Comparison of ENCODE assay signal across 21 cellular contexts in the genomic region with DNA sequence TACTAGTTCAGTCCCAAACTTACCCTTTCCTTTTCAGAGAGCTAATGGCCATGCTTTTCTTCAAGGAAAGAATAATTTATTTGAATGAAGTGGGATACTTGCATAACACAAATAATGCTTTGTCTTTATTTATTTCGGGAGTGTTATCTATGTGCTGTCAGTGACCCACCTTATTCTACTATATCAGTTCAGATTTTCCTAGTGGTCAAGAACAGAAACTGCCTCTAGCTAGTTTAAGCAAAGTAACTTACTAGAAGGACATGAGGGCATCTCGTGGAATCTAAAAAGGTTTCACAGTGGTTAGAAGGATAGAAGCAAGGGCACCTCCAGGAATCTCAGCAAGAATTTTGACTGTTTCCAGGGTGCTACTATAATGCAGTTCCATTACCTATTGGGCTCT. TPM values are rescaled to one million over a fixed set of nuclear protein-coding genes. Genes with fewer than 3 reads are reported as not detected.
DNase-seq lines count a peak whose midpoint lies in the region; ATAC-seq, FAIRE-seq and TF ChIP-seq lines count a peak whose summit lies in the region.
"Had no signal": no experiment of that assay in that cellular context is flagged by ENCODE, and none has a peak within 500 bp of the region (broad histone marks: within the 10 kb centered on the region; RNA-seq: fewer than 3 reads in every experiment).

No MANE protein-coding gene starts in this region.

- CTCF ChIA-PET in HepG2 (lab: Yijun Ruan, JAX; ENCODE audit: low intra/inter-chr PET ratio, low total read pairs) = no interaction called here

- peaks cover 4% of the 10 kb centered on the region for H3K27me3 Mint-ChIP-seq in nephron (ENCODE audit: low read depth)
- H3K27me3 Mint-ChIP-seq: activated CD4-positive, alpha-beta T cell treated with anti-CD3 and anti-CD28 coated beads, Interleukin-2, amount 10 ng/mL, durations not matched to agents 7 days and 5 days; activated naive CD4-positive, alpha-beta T cell treated with anti-CD3 and anti-CD28 coated beads, Interleukin-2, amount 10 ng/mL, durations not matched to agents 7 days and 5 days had no signal

- no TSS peak for BruUV-seq in HepG2 (replicated peaks; lab: Mats Ljungman, UMichigan)

- no peak overlapping the region for H3K4me3 ChIP-seq in GM12864 (ENCODE audit: low read depth, low read length)
- no peak overlapping the region for H3K4me3 ChIP-seq in bronchial epithelial cell (ENCODE audit: low read depth, low read length)
- H3K4me3 ChIP-seq in HepG2 (replicated peaks in 1 of 3; ENCODE audit: insufficient read depth in 1 of 3, low read depth in 2 of 3, low read length in 3 of 3) = no peak overlapping the region
- H3K4me3 ChIP-seq: ascending aorta, BLaER1, coronary artery, lower lobe of right lung had no signal

- intact Hi-C loops in HepG2 (cut with micrococcal nuclease; ENCODE audit: unreplicated experiment) = no loop called here

- no peak for TF ChIP-seq EP300 in HepG2 (IDR thresholded peaks at IDR 0.05; ENCODE audit: low read depth in 2 of 2, low read length in 2 of 2)
- no peak for TF ChIP-seq EP300 in HepG2 (CRISPR knock-in tag; IDR thresholded peaks at IDR 0.05; ENCODE audit: borderline replicate concordance)

- no peak overlapping the region for H2AFZ ChIP-seq in HepG2 (ENCODE audit: low read length)

- no peak for TF ChIP-seq POLR2A in HepG2 (IDR thresholded peaks at IDR 0.05; ENCODE audit: insufficient read depth in 1 of 2, low read depth in 2 of 2, low read length in 2 of 2)

- no peak for DNase-seq in GM12864 (ENCODE audit: low read depth)
- DNase-seq in HuH-7 (ENCODE audit: low spot score) = peak; percentile 18
- no peak for DNase-seq in bronchial epithelial cell (ENCODE audit: low read depth)
- no peak for DNase-seq in foreskin melanocyte
- DNase-seq in HepG2 (ENCODE audit: low spot score) = no peak
- DNase-seq in NCI-H748 treated with DMSO at 0.1 percent for 48 hours (lab: John Stamatoyannopoulos, UW) = no peak
- DNase-seq in substantia nigra (lab: John Stamatoyannopoulos, UW) = no peak
- DNase-seq: activated CD4-positive, alpha-beta T cell treated with anti-CD3 and anti-CD28 coated beads, Interleukin-2, amount 10 ng/mL, durations not matched to agents 7 days and 5 days; activated naive CD4-positive, alpha-beta T cell treated with anti-CD3 and anti-CD28 coated beads, Interleukin-2, amount 10 ng/mL, durations not matched to agents 7 days and 5 days; IMR-90; lower lobe of right lung; NCI-H1048; NCI-H2081 treated with DMSO at 0.1 percent for 48 hours; NCI-H526; stimulated activated CD4-positive, alpha-beta T cell treated with anti-CD3 and anti-CD28 coated beads, Interleukin-4, amount 100 ng/mL, for 24 hours had no signal

- no peak overlapping the region for H3K4me2 ChIP-seq in HepG2 (ENCODE audit: low read depth, low read length)
- H3K4me2 ChIP-seq: BLaER1 had no signal

- H3K27ac ChIP-seq in HepG2 (ENCODE audit: extremely low read length, insufficient read depth, low read length) (no peak overlapping the region), substantia nigra (ENCODE audit: low read depth, low read length, poor library complexity, severe bottlenecking) (no peak overlapping the region)
- H3K27ac ChIP-seq: ascending aorta, BLaER1, coronary artery, epithelial cell of prostate, lower lobe of right lung had no signal

- POLR2A ChIA-PET in HepG2 (lab: Yijun Ruan, JAX) = interaction anchor here (1.0 to 2.1 kb wide), 2 partner anchors 26 to 31 kb away, joined by 3 to 10 read pairs; partner anchors contain the start of genes POGLUT1 and TMEM39A

- no peaks in the 10 kb centered on the region for H3K36me3 ChIP-seq in bronchial epithelial cell (ENCODE audit: control insufficient read depth, insufficient read depth, low read length)
- H3K36me3 ChIP-seq in HepG2 (replicated peaks in 1 of 2; ENCODE audit: control insufficient read depth in 1 of 2, insufficient read depth in 2 of 2, low read length in 2 of 2) = peaks cover 0 to 7% of the 10 kb centered on the region in 2 experiments; a peak in 1 of 5 replicates
- H3K36me3 ChIP-seq: ascending aorta had no signal

- FAIRE-seq in bronchial epithelial cell (lab: Jason Lieb, UNC) = no peak
- FAIRE-seq in HepG2 (lab: Jason Lieb, UNC) = no peak

- no peak overlapping the region for H3K9ac ChIP-seq in HepG2 (ENCODE audit: insufficient read depth, low read depth, low read length)
- H3K9ac ChIP-seq: BLaER1 had no signal

- peaks cover 14% of the 10 kb centered on the region for H3K4me1 ChIP-seq in HepG2 (ENCODE audit: insufficient read depth, low read length)

- ATAC-seq in HepG2 = no peak
- ATAC-seq: lower lobe of right lung, Panc1 had no signal

- H3K27ac Mint-ChIP-seq in nephron = peak overlapping the region in 1 of 3 experiments; percentile 41
- H3K27ac Mint-ChIP-seq: activated CD4-positive, alpha-beta T cell treated with anti-CD3 and anti-CD28 coated beads, Interleukin-2, amount 10 ng/mL, durations not matched to agents 7 days and 5 days; activated naive CD4-positive, alpha-beta T cell treated with anti-CD3 and anti-CD28 coated beads, Interleukin-2, amount 10 ng/mL, durations not matched to agents 7 days and 5 days had no signal

- peaks cover 19% of the 10 kb centered on the region for H3K79me2 ChIP-seq in HepG2 (ENCODE audit: insufficient read depth, low read length)

- H3K27me3 ChIP-seq in bronchial epithelial cell (ENCODE audit: control insufficient read depth, insufficient read depth, low read length) = no peaks in the 10 kb centered on the region
- no peaks in the 10 kb centered on the region; a peak in 1 of 5 replicates for H3K27me3 ChIP-seq in HepG2 (ENCODE audit: control insufficient read depth in 1 of 2, insufficient read depth in 2 of 2, low read length in 2 of 2)
- H3K27me3 ChIP-seq: ascending aorta, BLaER1 had no signal

- H3K9me3 Mint-ChIP-seq in nephron = no peaks in the 10 kb centered on the region
- H3K9me3 Mint-ChIP-seq: activated CD4-positive, alpha-beta T cell treated with anti-CD3 and anti-CD28 coated beads, Interleukin-2, amount 10 ng/mL, durations not matched to agents 7 days and 5 days; activated naive CD4-positive, alpha-beta T cell treated with anti-CD3 and anti-CD28 coated beads, Interleukin-2, amount 10 ng/mL, durations not matched to agents 7 days and 5 days had no signal

- H3K9me3 ChIP-seq in HepG2 (ENCODE audit: low read length) = no peaks in the 10 kb centered on the region
- H3K9me3 ChIP-seq: ascending aorta, BLaER1, lower lobe of right lung had no signal

- TF ChIP-seq CTCF in GM12864 (IDR thresholded peaks at IDR 0.05; ENCODE audit: low read depth, low read length, missing control alignments) = peak; percentile 20
- peak; percentile 6 for TF ChIP-seq CTCF in bronchial epithelial cell (IDR thresholded peaks at IDR 0.05; ENCODE audit: insufficient read depth, low read length, severe bottlenecking)
- no peak for TF ChIP-seq CTCF in nephron (IDR thresholded peaks at IDR 0.05; ENCODE audit: unreplicated experiment in 3 of 3)
- TF ChIP-seq CTCF in HepG2 (CRISPR knock-in tag; IDR thresholded peaks at IDR 0.05) = no peak

- no peaks in the 10 kb centered on the region for H4K20me1 ChIP-seq in HepG2 (ENCODE audit: insufficient read depth, low read length)
- H4K20me1 ChIP-seq: BLaER1 had no signal

- in situ Hi-C loops in HepG2 (cut with HindIII; ENCODE audit: extremely low pct_ligation_motif_present, low pct_unique_long_range_greater_than_20kb) = no loop called here

- TF ChIP-seq RAD21 in HepG2 (CRISPR knock-in tag; IDR thresholded peaks at IDR 0.05) = no peak

- H3K4me1 Mint-ChIP-seq in nephron = peaks cover 8% of the 10 kb centered on the region

- H3K36me3 Mint-ChIP-seq in nephron (ENCODE audit: low read depth) = peaks cover 11% of the 10 kb centered on the region

- H3K4me3 Mint-ChIP-seq in nephron = peak overlapping the region; percentile 17 to 72 (median 44)
- H3K4me3 Mint-ChIP-seq: activated CD4-positive, alpha-beta T cell treated with anti-CD3 and anti-CD28 coated beads, Interleukin-2, amount 10 ng/mL, durations not matched to agents 7 days and 5 days; activated naive CD4-positive, alpha-beta T cell treated with anti-CD3 and anti-CD28 coated beads, Interleukin-2, amount 10 ng/mL, durations not matched to agents 7 days and 5 days had no signal

- 75% methylated on average over 2 of the region's 2 CpGs for WGBS in HepG2 (ENCODE audit: low lambda C conversion rate)

RNA-seq across cellular contexts. Expression of gene TIMMDC1, which starts 3.8 kb away (rescaled TPM):
- 52.7 and 59.3 TPM in 2 replicates for total RNA-seq in bronchial epithelial cell
- 77.8 and 78.2 TPM in 2 replicates for total RNA-seq in HepG2 (2016; rRNA removed; fragmentation: Illumina TruSeq; extraction: Trizol)
- total RNA-seq in HepG2 (2016; cell fraction: cytosol; rRNA removed; fragmentation: Illumina TruSeq; extraction: Trizol; ENCODE audit: low read depth) = 22.6 and 30.9 TPM in 2 replicates
- 79.0 and 81.0 TPM in 2 replicates for total RNA-seq in HepG2 (2016; cell fraction: insoluble cytoplasmic fraction; rRNA removed; fragmentation: Illumina TruSeq; extraction: Trizol)
- total RNA-seq in HepG2 (2016; cell fraction: membrane; rRNA removed; fragmentation: Illumina TruSeq; extraction: Trizol) = 54.0 and 62.0 TPM in 2 replicates
- total RNA-seq in HepG2 (2016; cell fraction: nucleus; rRNA removed; fragmentation: Illumina TruSeq; extraction: Trizol) = 45.2 and 47.9 TPM in 2 replicates
- 41.9 and 50.0 TPM in 2 replicates for polyA plus RNA-seq in HepG2 (2011; rRNA removed)
- 40.2 and 43.5 TPM in 2 replicates for polyA plus RNA-seq in HepG2 (2011; cell fraction: cytosol; rRNA removed)
- 46.3 and 51.0 TPM in 2 replicates for polyA plus RNA-seq in HepG2 (2011; cell fraction: nucleus; rRNA removed)
- 37.3 and 63.6 TPM in 2 replicates for polyA plus RNA-seq in HepG2 (2012)
- polyA plus RNA-seq in HepG2 (2016; cell fraction: cytosol; fragmentation: Illumina TruSeq; extraction: Trizol; ENCODE audit: low read depth) = 30.9 and 42.2 TPM in 2 replicates
- 74.7 and 81.2 TPM in 2 replicates for polyA plus RNA-seq in HepG2 (2016; cell fraction: insoluble cytoplasmic fraction; fragmentation: Illumina TruSeq; extraction: Trizol; ENCODE audit: low read depth)
- 45.4 and 51.3 TPM in 2 replicates for polyA plus RNA-seq in HepG2 (2016; cell fraction: membrane; fragmentation: Illumina TruSeq; extraction: Trizol; ENCODE audit: low read depth)
- polyA plus RNA-seq in HepG2 (2016; cell fraction: nucleus; fragmentation: Illumina TruSeq; extraction: Trizol; ENCODE audit: insufficient read depth, low read depth) = 89.5 and 98.9 TPM in 2 replicates
- polyA minus RNA-seq in HepG2 (2011; rRNA and poly(A)+ RNA removed; ENCODE audit: low replicate concordance) = 49.3 and 54.0 TPM in 2 replicates
- 21.8 and 22.8 TPM in 2 replicates for polyA minus RNA-seq in HepG2 (2011; cell fraction: cytosol; rRNA and poly(A)+ RNA removed)
- polyA minus RNA-seq in HepG2 (2011; cell fraction: nucleus; rRNA and poly(A)+ RNA removed) = 29.0 and 29.6 TPM in 2 replicates

RNA-seq across cellular contexts. Expression of gene POGLUT1, which starts 25.8 kb away (rescaled TPM):
- total RNA-seq in bronchial epithelial cell (9.0 and 16.6 TPM in 2 replicates), HepG2 (2016; rRNA removed; fragmentation: Illumina TruSeq; extraction: Trizol) (14.2 and 22.9 TPM in 2 replicates)
- 4.3 and 4.4 TPM in 2 replicates for total RNA-seq in HepG2 (2016; cell fraction: cytosol; rRNA removed; fragmentation: Illumina TruSeq; extraction: Trizol; ENCODE audit: low read depth)
- total RNA-seq in HepG2 (2016; cell fraction: insoluble cytoplasmic fraction; rRNA removed; fragmentation: Illumina TruSeq; extraction: Trizol) = 13.2 and 23.1 TPM in 2 replicates
- 7.0 and 8.7 TPM in 2 replicates for total RNA-seq in HepG2 (2016; cell fraction: membrane; rRNA removed; fragmentation: Illumina TruSeq; extraction: Trizol)
- total RNA-seq in HepG2 (2016; cell fraction: nucleus; rRNA removed; fragmentation: Illumina TruSeq; extraction: Trizol) = 31.6 and 36.9 TPM in 2 replicates
- 12.9 and 15.3 TPM in 2 replicates for polyA plus RNA-seq in HepG2 (2011; rRNA removed)
- polyA plus RNA-seq in HepG2 (2011; cell fraction: cytosol; rRNA removed) = 5.0 and 9.4 TPM in 2 replicates
- 11.8 and 15.2 TPM in 2 replicates for polyA plus RNA-seq in HepG2 (2011; cell fraction: nucleus; rRNA removed)
- 10.8 and 13.8 TPM in 2 replicates for polyA plus RNA-seq in HepG2 (2012)
- 1.1 and 1.2 TPM in 2 replicates for polyA plus RNA-seq in HepG2 (2016; cell fraction: cytosol; fragmentation: Illumina TruSeq; extraction: Trizol; ENCODE audit: low read depth)
- 8.9 and 10.3 TPM in 2 replicates for polyA plus RNA-seq in HepG2 (2016; cell fraction: insoluble cytoplasmic fraction; fragmentation: Illumina TruSeq; extraction: Trizol; ENCODE audit: low read depth)
- polyA plus RNA-seq in HepG2 (2016; cell fraction: membrane; fragmentation: Illumina TruSeq; extraction: Trizol; ENCODE audit: low read depth) = 2.7 TPM in 2 replicates
- polyA plus RNA-seq in HepG2 (2016; cell fraction: nucleus; fragmentation: Illumina TruSeq; extraction: Trizol; ENCODE audit: insufficient read depth, low read depth) = 46.4 and 46.8 TPM in 2 replicates
- 13.9 and 23.0 TPM in 2 replicates for polyA minus RNA-seq in HepG2 (2011; rRNA and poly(A)+ RNA removed; ENCODE audit: low replicate concordance)
- polyA minus RNA-seq in HepG2 (2011; cell fraction: cytosol; rRNA and poly(A)+ RNA removed) = 9.5 and 12.0 TPM in 2 replicates
- polyA minus RNA-seq in HepG2 (2011; cell fraction: nucleus; rRNA and poly(A)+ RNA removed) = 25.5 and 34.2 TPM in 2 replicates

RNA-seq across cellular contexts. Expression of gene TMEM39A, which starts 31.2 kb away (rescaled TPM):
- 43.7 and 51.3 TPM in 2 replicates for total RNA-seq in bronchial epithelial cell
- 32.9 and 55.8 TPM in 2 replicates for total RNA-seq in HepG2 (2016; rRNA removed; fragmentation: Illumina TruSeq; extraction: Trizol)
- 8.2 and 8.7 TPM in 2 replicates for total RNA-seq in HepG2 (2016; cell fraction: cytosol; rRNA removed; fragmentation: Illumina TruSeq; extraction: Trizol; ENCODE audit: low read depth)
- total RNA-seq in HepG2 (2016; cell fraction: insoluble cytoplasmic fraction; rRNA removed; fragmentation: Illumina TruSeq; extraction: Trizol) = 38.1 and 61.6 TPM in 2 replicates
- 24.4 and 26.5 TPM in 2 replicates for total RNA-seq in HepG2 (2016; cell fraction: membrane; rRNA removed; fragmentation: Illumina TruSeq; extraction: Trizol)
- 75.1 and 80.5 TPM in 2 replicates for total RNA-seq in HepG2 (2016; cell fraction: nucleus; rRNA removed; fragmentation: Illumina TruSeq; extraction: Trizol)
- polyA plus RNA-seq in HepG2 (2011; rRNA removed) = 56.8 and 64.9 TPM in 2 replicates
- polyA plus RNA-seq in HepG2 (2011; cell fraction: cytosol; rRNA removed) = 31.1 and 36.5 TPM in 2 replicates
- 66.0 and 77.3 TPM in 2 replicates for polyA plus RNA-seq in HepG2 (2011; cell fraction: nucleus; rRNA removed)
- 37.2 and 41.2 TPM in 2 replicates for polyA plus RNA-seq in HepG2 (2012)
- polyA plus RNA-seq in HepG2 (2016; cell fraction: cytosol; fragmentation: Illumina TruSeq; extraction: Trizol; ENCODE audit: low read depth) = 2.9 and 4.2 TPM in 2 replicates
- 23.9 and 28.6 TPM in 2 replicates for polyA plus RNA-seq in HepG2 (2016; cell fraction: insoluble cytoplasmic fraction; fragmentation: Illumina TruSeq; extraction: Trizol; ENCODE audit: low read depth)
- polyA plus RNA-seq in HepG2 (2016; cell fraction: membrane; fragmentation: Illumina TruSeq; extraction: Trizol; ENCODE audit: low read depth) = 5.2 and 8.6 TPM in 2 replicates
- 64.5 and 65.7 TPM in 2 replicates for polyA plus RNA-seq in HepG2 (2016; cell fraction: nucleus; fragmentation: Illumina TruSeq; extraction: Trizol; ENCODE audit: insufficient read depth, low read depth)
- polyA minus RNA-seq in HepG2 (2011; rRNA and poly(A)+ RNA removed; ENCODE audit: low replicate concordance) = 97.7 and 216 TPM in 2 replicates
- 41.0 and 43.9 TPM in 2 replicates for polyA minus RNA-seq in HepG2 (2011; cell fraction: cytosol; rRNA and poly(A)+ RNA removed)
- 122 and 140 TPM in 2 replicates for polyA minus RNA-seq in HepG2 (2011; cell fraction: nucleus; rRNA and poly(A)+ RNA removed)

Comparison
In these comparisons a context has a peak if more than half of its experiments do, and no peak if none do; other contexts are left out.
1. CTCF ChIP-seq: peak in GM12864 (single experiment) and bronchial epithelial cell (single experiment); none in nephron (0 of 3) and HepG2 (single experiment).